Comparison of ENCODE assay signal across 8 cellular contexts in the genomic region with DNA sequence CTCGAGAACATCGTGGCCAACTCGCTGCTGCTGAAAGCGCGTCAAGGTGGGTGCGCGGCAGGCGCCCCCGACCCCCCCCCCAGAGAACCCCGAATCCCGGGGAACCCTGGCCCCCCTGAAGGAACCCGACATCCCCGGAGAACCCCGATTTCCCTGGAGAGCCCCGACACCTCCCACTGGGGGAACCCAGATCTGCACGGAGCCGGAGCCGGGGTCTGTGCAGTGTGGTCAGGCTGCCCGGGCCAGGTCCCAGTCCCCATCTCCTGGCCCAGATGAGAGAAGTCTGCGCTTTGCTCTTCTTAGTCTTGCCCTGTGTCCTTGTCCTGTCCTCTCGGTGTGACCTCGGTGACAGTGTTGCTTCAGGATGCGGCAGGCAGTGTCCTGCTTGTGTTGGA. TPM values are rescaled to one million over a fixed set of nuclear protein-coding genes. Genes with fewer than 3 reads are reported as not detected.
DNase-seq lines count a peak whose midpoint lies in the region; ATAC-seq, FAIRE-seq and TF ChIP-seq lines count a peak whose summit lies in the region.

No MANE protein-coding gene starts in this region.

- 53% methylated on average over 3 of the region's 23 CpGs for WGBS in A549 (ENCODE audit: missing lambda C conversion rate)
- 1 to 4% methylated on average over 17 to 23 of the region's 23 CpGs for WGBS in lung, 2 donors

- H3K27ac Mint-ChIP-seq in type B pancreatic cell: peak overlapping the region; percentile 63

- no peak for TF ChIP-seq POLR2A in A549 (IDR thresholded peaks at IDR 0.05; ENCODE audit: low read length)

- CTCF ChIA-PET in A549 (lab: Yijun Ruan, JAX): interaction anchor here (1.1 to 2.9 kb wide), 4 partner anchors 10 to 73 kb away, joined by 3 to 9 read pairs (median 4); no protein-coding TSS in a partner anchor

- H3K36me3 ChIP-seq in HUES6 (ENCODE audit: control insufficient read depth, insufficient read depth, low read length) (0 out of 2 replicates have a peak, but pooled peaks cover 3% of the 10 kb centered on the region), bronchial epithelial cell (ENCODE audit: control insufficient read depth, insufficient read depth, low read length) (no peaks in the 10 kb centered on the region), lung (ENCODE audit: control insufficient read depth in 2 of 2, insufficient read depth in 2 of 2, low read length in 2 of 2) (peaks cover 0 to 1% of the 10 kb centered on the region in 2 donors)

- peak overlapping the region; percentile 98 for H3K4me3 ChIP-seq in A549
- H3K4me3 ChIP-seq in HUES6 (ENCODE audit: low read depth, low read length): peak overlapping the region; percentile 91
- H3K4me3 ChIP-seq in bronchial epithelial cell (ENCODE audit: low read depth, low read length): peak overlapping the region; percentile 96
- peak overlapping the region; percentile 94 for H3K4me3 ChIP-seq in lung

- peak overlapping the region; percentile 91 for H3K4me3 Mint-ChIP-seq in type B pancreatic cell

- ATAC-seq in A549: no peak
- no peak for ATAC-seq in lung (ENCODE audit: insufficient read depth, low FRiP score)

- H3K27ac ChIP-seq in A549 (peak overlapping the region; percentile 72 to 99), HUES6 (ENCODE audit: low read depth, low read length) (no peak overlapping the region), lung (ENCODE audit: low read depth in 1 of 2, low read length in 1 of 2) (peak overlapping the region in 1 of 2 donors; percentile 74)

- no peaks in the 10 kb centered on the region for H3K27me3 Mint-ChIP-seq in type B pancreatic cell

- no peaks in the 10 kb centered on the region for H3K9me3 Mint-ChIP-seq in type B pancreatic cell

- H3K4me1 ChIP-seq in A549 (peaks cover 8% of the 10 kb centered on the region; the same call in 1 of the 3 replicates), HUES6 (ENCODE audit: control insufficient read depth, insufficient read depth, low read length) (peaks cover 16% of the 10 kb centered on the region; the same call in 1 of the 2 replicates), lung (ENCODE audit: control insufficient read depth in 2 of 2, insufficient read depth in 2 of 2, low read length in 2 of 2) (peaks cover 0 to 8% of the 10 kb centered on the region in 2 donors)

- POLR2A ChIA-PET in A549 (lab: Yijun Ruan, JAX): no interaction called here

- DNase-seq in A549 (ENCODE audit: low read depth in 1 of 2, low spot score in 1 of 2): no peak
- DNase-seq in bronchial epithelial cell (ENCODE audit: low read depth): no peak
- DNase-seq in lung (ENCODE audit: low spot score): no peak
- no peak for DNase-seq in type B pancreatic cell (ENCODE audit: extremely low spot score, unreplicated experiment)
- DNase-seq in central memory CD4-positive, alpha-beta T cell: no peak
- no peak for DNase-seq in activated CD4-positive, alpha-beta T cell treated with anti-CD3 and anti-CD28 coated beads for 48 hours
- DNase-seq in UCSD-AML1 (lab: John Stamatoyannopoulos, UW; ENCODE audit: unreplicated experiment): no peak

- no peaks in the 10 kb centered on the region for H3K9me3 ChIP-seq in A549
- no peaks in the 10 kb centered on the region for H3K9me3 ChIP-seq in HUES6 (ENCODE audit: control insufficient read depth, insufficient read depth, low read depth, low read length)
- peaks cover 0 to 2% of the 10 kb centered on the region in 2 donors for H3K9me3 ChIP-seq in lung (ENCODE audit: control insufficient read depth in 2 of 2, insufficient read depth in 1 of 2, low read length in 1 of 2)

- H3K4me1 Mint-ChIP-seq in type B pancreatic cell (ENCODE audit: unreplicated experiment): peaks cover 16% of the 10 kb centered on the region

- peaks cover 3% of the 10 kb centered on the region; the same call in 1 of the 2 replicates for H3K27me3 ChIP-seq in HUES6 (ENCODE audit: control insufficient read depth, insufficient read depth, low read length)
- H3K27me3 ChIP-seq in bronchial epithelial cell (ENCODE audit: control insufficient read depth, insufficient read depth, low read length): no peaks in the 10 kb centered on the region
- no peaks in the 10 kb centered on the region for H3K27me3 ChIP-seq in lung (ENCODE audit: control insufficient read depth, insufficient read depth)

- peak overlapping the region; percentile 88 for H3K4me2 ChIP-seq in A549

- TF ChIP-seq CTCF in A549 (IDR thresholded peaks at IDR 0.05) (no peak), bronchial epithelial cell (IDR thresholded peaks at IDR 0.05; ENCODE audit: insufficient read depth, low read length, severe bottlenecking) (no peak), lung (IDR thresholded peaks at IDR 0.05; ENCODE audit: control extremely low read depth, extremely low read depth) (no peak), type B pancreatic cell (conservative IDR thresholded peaks at IDR 0.05) (no peak)

- no peak for TF ChIP-seq RAD21 in A549 (conservative IDR thresholded peaks at IDR 0.05 in 1 of 2, IDR thresholded peaks at IDR 0.05 in 1 of 2)

- H3K36me3 Mint-ChIP-seq in type B pancreatic cell: no peaks in the 10 kb centered on the region

- TF ChIP-seq EP300 in A549 (IDR thresholded peaks at IDR 0.05): no peak

- peak overlapping the region; percentile 91 for H3K9ac ChIP-seq in HUES6 (ENCODE audit: low read length)

- FAIRE-seq in A549 (lab: Jason Lieb, UNC): no peak
- no peak for FAIRE-seq in bronchial epithelial cell (lab: Jason Lieb, UNC)

TF ChIP-seq in A549, 52 proteins besides CTCF, POLR2A, EP300 and RAD21:
- TF ChIP-seq, protein P1, sequence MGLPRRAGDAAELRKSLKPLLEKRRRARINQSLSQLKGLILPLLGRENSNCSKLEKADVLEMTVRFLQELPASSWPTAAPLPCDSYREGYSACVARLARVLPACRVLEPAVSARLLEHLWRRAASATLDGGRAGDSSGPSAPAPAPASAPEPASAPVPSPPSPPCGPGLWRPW (IDR thresholded peaks at IDR 0.05): no peak
- no peak for TF ChIP-seq ZC3H11A (IDR thresholded peaks at IDR 0.05)
- TF ChIP-seq HDAC2 (IDR thresholded peaks at IDR 0.05): no peak
- no peak for TF ChIP-seq CBX8 (IDR thresholded peaks at IDR 0.05)
- no peak for TF ChIP-seq JUN (IDR thresholded peaks at IDR 0.05)
- TF ChIP-seq, protein P2, sequence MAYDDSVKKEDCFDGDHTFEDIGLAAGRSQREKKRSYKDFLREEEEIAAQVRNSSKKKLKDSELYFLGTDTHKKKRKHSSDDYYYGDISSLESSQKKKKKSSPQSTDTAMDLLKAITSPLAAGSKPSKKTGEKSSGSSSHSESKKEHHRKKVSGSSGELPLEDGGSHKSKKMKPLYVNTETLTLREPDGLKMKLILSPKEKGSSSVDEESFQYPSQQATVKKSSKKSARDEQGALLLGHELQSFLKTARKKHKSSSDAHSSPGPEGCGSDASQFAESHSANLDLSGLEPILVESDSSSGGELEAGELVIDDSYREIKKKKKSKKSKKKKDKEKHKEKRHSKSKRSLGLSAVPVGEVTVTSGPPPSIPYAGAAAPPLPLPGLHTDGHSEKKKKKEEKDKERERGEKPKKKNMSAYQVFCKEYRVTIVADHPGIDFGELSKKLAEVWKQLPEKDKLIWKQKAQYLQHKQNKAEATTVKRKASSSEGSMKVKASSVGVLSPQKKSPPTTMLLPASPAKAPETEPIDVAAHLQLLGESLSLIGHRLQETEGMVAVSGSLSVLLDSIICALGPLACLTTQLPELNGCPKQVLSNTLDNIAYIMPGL (CRISPR knock-in tag; IDR thresholded peaks at IDR 0.05; ENCODE audit: borderline replicate concordance): no peak
- no peak for TF ChIP-seq ELK1 (IDR thresholded peaks at IDR 0.05; ENCODE audit: low read depth, low read length)
- no peak for TF ChIP-seq BHLHE40 (IDR thresholded peaks at IDR 0.05; ENCODE audit: low read depth, low read length)
- TF ChIP-seq, protein P3, sequence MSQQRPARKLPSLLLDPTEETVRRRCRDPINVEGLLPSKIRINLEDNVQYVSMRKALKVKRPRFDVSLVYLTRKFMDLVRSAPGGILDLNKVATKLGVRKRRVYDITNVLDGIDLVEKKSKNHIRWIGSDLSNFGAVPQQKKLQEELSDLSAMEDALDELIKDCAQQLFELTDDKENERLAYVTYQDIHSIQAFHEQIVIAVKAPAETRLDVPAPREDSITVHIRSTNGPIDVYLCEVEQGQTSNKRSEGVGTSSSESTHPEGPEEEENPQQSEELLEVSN (IDR thresholded peaks at IDR 0.05; ENCODE audit: borderline replicate concordance, low read depth): no peak
- no peak for TF ChIP-seq ESRRA (IDR thresholded peaks at IDR 0.05; ENCODE audit: borderline replicate concordance, low read length)
- TF ChIP-seq CEBPB (IDR thresholded peaks at IDR 0.05): no peak
- TF ChIP-seq RFX5 (IDR thresholded peaks at IDR 0.05): no peak

RNA-seq across cellular contexts. Expression of gene GRK4, which starts 0.7 kb away (rescaled TPM):
- polyA plus RNA-seq in A549 (2011; rRNA removed) (0.76 and 1.1 TPM in 2 replicates), A549 (2017; fragmentation: RNase III; extraction: RNeasy Plus Mini Kit Qiagen cat#74134 plus additional on column Dnase treatment) (0.96 to 1.3 TPM (median 1.00 TPM) in 3 replicates), lung (1 to 10 TPM; 1.8 to 1.9 TPM)
- 0.66 and 0.73 TPM in 2 replicates for polyA plus RNA-seq in A549 (2012; cell fraction: cytosol; rRNA removed)
- polyA plus RNA-seq in A549 (2012; cell fraction: nucleus; rRNA removed): 0.52 and 0.61 TPM in 2 replicates
- polyA minus RNA-seq in A549 (2011; rRNA and poly(A)+ RNA removed): 0.25 and 0.63 TPM in 2 replicates
- total RNA-seq in bronchial epithelial cell (1.4 and 3.7 TPM in 2 replicates), lung (1 to 10 TPM; 4.6 to 6.7 TPM), type B pancreatic cell (ENCODE audit: low replicate concordance) (8.9 and 9.3 TPM in 2 replicates)

RNA-seq across cellular contexts. Expression of gene NOP14, which starts 0.9 kb away (rescaled TPM):
- 16.2 and 18.9 TPM in 2 replicates for polyA plus RNA-seq in A549 (2011; rRNA removed)
- 10.8 and 12.0 TPM in 2 replicates for polyA plus RNA-seq in A549 (2012; cell fraction: cytosol; rRNA removed)
- polyA plus RNA-seq in A549 (2012; cell fraction: nucleus; rRNA removed): 12.6 and 15.9 TPM in 2 replicates
- polyA plus RNA-seq in A549 (2017; fragmentation: RNase III; extraction: RNeasy Plus Mini Kit Qiagen cat#74134 plus additional on column Dnase treatment): 29.3 to 31.1 TPM (median 30.2 TPM) in 3 replicates
- 11.2 and 15.6 TPM in 2 replicates for polyA minus RNA-seq in A549 (2011; rRNA and poly(A)+ RNA removed)
- total RNA-seq in bronchial epithelial cell: 20.9 and 31.1 TPM in 2 replicates
- 10 to 100 TPM; 13.3 to 25.4 TPM for total RNA-seq in lung
- 10 to 100 TPM; 18.9 to 20.4 TPM for polyA plus RNA-seq in lung
- total RNA-seq in type B pancreatic cell (ENCODE audit: low replicate concordance): 32.4 and 33.8 TPM in 2 replicates
